Comparison of ENCODE assay signal across 17 cellular contexts in genomic region chr4:152419809-152420208, GRCh38.
A peak's percentile ranks its signal among the peaks of the same experiment; 100 is the strongest.
DNase-seq lines count a peak whose midpoint lies in the region; ATAC-seq, FAIRE-seq and TF ChIP-seq lines count a peak whose summit lies in the region.
"Had no signal": no experiment of that assay in that cellular context is flagged by ENCODE, and none has a peak within 500 bp of the region (broad histone marks: within the 10 kb centered on the region; RNA-seq: fewer than 3 reads in every experiment).

No MANE protein-coding gene starts in this region.

- no peaks in the 10 kb centered on the region for H3F3A ChIP-seq in GM23248 (ENCODE audit: insufficient read depth)

- peaks cover 18% of the 10 kb centered on the region for H3K4me1 ChIP-seq in GM23248 (ENCODE audit: insufficient read depth)

- H3K4me3 Mint-ChIP-seq in T-helper 17 cell, result no peak overlapping the region
- H3K4me3 Mint-ChIP-seq: GM23338, H9 had no signal

- peak; percentile 33 for FAIRE-seq in GM12891 (lab: Jason Lieb, UNC)
- FAIRE-seq: GM12878 had no signal

- H3K36me3 ChIP-seq in GM23248 (ENCODE audit: low read depth), result no peaks in the 10 kb centered on the region

- H3K9me3 ChIP-seq in T-helper 17 cell (ENCODE audit: control insufficient read depth, low read length, poor library complexity, severe bottlenecking) (no peaks in the 10 kb centered on the region), GM23248 (ENCODE audit: low read depth) (no peaks in the 10 kb centered on the region)

- ATAC-seq in T-helper 17 cell, result peak; percentile 51
- ATAC-seq: GM23338, HCT116 had no signal

- DNase-seq in GM12891 (ENCODE audit: insufficient read length, low spot score) (no peak), T-helper 17 cell (no peak), GM23248 (no peak), NCI-H2107 (lab: John Stamatoyannopoulos, UW) (no peak), RKO (ENCODE audit: low spot score) (no peak)
- DNase-seq in Jurkat, Clone E6-1 (ENCODE audit: low read depth, low spot score), result peak; percentile 35
- DNase-seq: C1 segment of cervical spinal cord, Calu3, COR-L47, DMS153, EL, GDM1, H9 had no signal

- H3K27ac Mint-ChIP-seq in T-helper 17 cell, result no peak overlapping the region
- H3K27ac Mint-ChIP-seq: GM23338, H9 had no signal

- WGBS in GM23248 (ENCODE audit: low coverage in 1 of 2, low lambda C conversion rate in 2 of 2, missing lambda C conversion rate in 2 of 2), 2 experiments, result 99 to 100% methylated on average over 2 of the region's 2 CpGs

- peaks cover 63% of the 10 kb centered on the region for H3K79me2 ChIP-seq in GM23248 (ENCODE audit: insufficient read depth)

- in situ Hi-C loops in GM23248 (cut with MboI), result no loop called here

- H3K27me3 Mint-ChIP-seq in T-helper 17 cell, result no peaks in the 10 kb centered on the region
- H3K27me3 Mint-ChIP-seq: CD4-positive, alpha-beta memory T cell had no signal

- peaks cover 7% of the 10 kb centered on the region for H3K36me3 Mint-ChIP-seq in T-helper 17 cell (ENCODE audit: low read depth)
- H3K36me3 Mint-ChIP-seq: CD4-positive, alpha-beta memory T cell had no signal

- H2AFZ ChIP-seq in GM23248, result no peak overlapping the region
- H2AFZ ChIP-seq: GM23338 had no signal

- H3K9me2 ChIP-seq in GM23248 (ENCODE audit: insufficient read depth), result no peaks in the 10 kb centered on the region

- TF ChIP-seq POLR2A in GM12891 (IDR thresholded peaks at IDR 0.05; ENCODE audit: low read depth, low read length), result no peak

- no peak overlapping the region for H3K4me3 ChIP-seq in Jurkat, Clone E6-1 (ENCODE audit: low read length)
- H3K4me3 ChIP-seq in GM23248, result no peak overlapping the region
- H3K4me3 ChIP-seq: GM12878, GM23338 had no signal

- H3K9ac ChIP-seq in GM23248, result no peak overlapping the region

- H3K27ac ChIP-seq in GM23248, result no peak overlapping the region

- H3K4me2 ChIP-seq in GM23248 (ENCODE audit: unreplicated experiment), result no peak overlapping the region
- H3K4me2 ChIP-seq: GM23338 had no signal

- H3K4me1 Mint-ChIP-seq in T-helper 17 cell, result peaks cover 37% of the 10 kb centered on the region

- no peaks in the 10 kb centered on the region for H3K27me3 ChIP-seq in GM23248 (replicated peaks; ENCODE audit: insufficient read depth)

- no peaks in the 10 kb centered on the region; the same call in 1 of the 2 replicates for H4K20me1 ChIP-seq in GM23248 (ENCODE audit: insufficient read depth)

TF ChIP-seq in GM12891, 5 proteins besides CTCF, POLR2A, EP300 and RAD21:
- TF ChIP-seq POU2F2 (IDR thresholded peaks at IDR 0.05; ENCODE audit: low read depth, low read length) (no peak), TAF1 (IDR thresholded peaks at IDR 0.05; ENCODE audit: low read depth, low read length) (no peak), SPI1 (IDR thresholded peaks at IDR 0.05; ENCODE audit: low read depth, low read length) (no peak), POLR2AphosphoS5 (IDR thresholded peaks at IDR 0.05; ENCODE audit: low read depth, low read length) (no peak), PAX5 (IDR thresholded peaks at IDR 0.05; ENCODE audit: insufficient read depth, low read length, severe bottlenecking) (no peak)
